13 cellular contexts compared by ENCODE assay signal in the genomic region with DNA sequence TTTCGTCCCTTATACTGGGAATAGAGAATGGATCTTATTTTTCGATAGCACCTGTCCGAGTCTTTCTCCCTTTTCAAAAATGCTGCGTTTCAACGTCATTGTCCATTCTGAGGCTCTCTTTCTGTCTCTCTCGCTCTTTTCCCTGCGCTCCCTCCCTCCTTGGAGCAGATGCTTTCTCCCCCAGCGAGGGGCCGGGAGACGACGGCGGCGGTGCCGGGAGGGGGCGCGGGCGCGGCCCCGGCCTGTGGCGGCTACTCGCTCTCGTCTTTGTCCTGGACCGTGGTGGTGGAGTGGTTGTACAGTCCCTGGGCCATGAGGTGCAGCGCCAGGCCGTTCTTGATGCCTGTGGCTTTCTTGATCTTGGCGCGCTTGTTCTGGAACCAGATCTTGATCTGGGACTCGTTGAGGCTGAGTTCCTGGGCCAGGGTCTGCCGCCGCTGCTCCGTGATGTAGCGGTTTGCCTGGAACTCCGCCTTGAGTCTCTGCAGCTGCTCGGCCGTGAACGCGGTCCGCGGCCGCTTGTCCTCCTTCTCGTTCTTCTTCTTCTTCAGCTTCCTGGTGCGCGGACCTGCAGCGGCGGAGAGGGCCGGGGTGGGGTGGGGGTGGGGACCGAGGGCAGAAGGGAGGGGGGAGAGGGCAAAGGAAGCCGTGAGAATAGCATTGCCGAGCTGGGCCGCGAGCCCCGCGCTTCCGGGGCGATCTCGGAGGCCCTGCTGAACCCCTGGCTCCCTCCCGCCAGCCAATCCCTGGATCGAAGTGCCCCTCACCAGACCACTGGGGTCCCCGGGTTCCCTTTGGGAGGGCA. TPM values are rescaled to one million over a fixed set of nuclear protein-coding genes. Genes with fewer than 3 reads are reported as not detected.
DNase-seq lines count a peak whose midpoint lies in the region; ATAC-seq and TF ChIP-seq lines count a peak whose summit lies in the region.
"Had no signal": no experiment of that assay in that cellular context is flagged by ENCODE, and none has a peak within 500 bp of the region (broad histone marks: within the 10 kb centered on the region; RNA-seq: fewer than 3 reads in every experiment).

No MANE protein-coding gene starts in this region.

- H3K4me3 Mint-ChIP-seq in endodermal cell (peak overlapping the region; percentile 44), neural crest cell (peak overlapping the region; percentile 89)

- DNase-seq in AG10803 (ENCODE audit: low read depth) (no peak), endodermal cell (peak; percentile 79), neural crest cell (ENCODE audit: low read depth, low spot score) (peak; percentile 35), SKM-1 (lab: John Stamatoyannopoulos, UW; ENCODE audit: unreplicated experiment) (no peak), ecto neural progenitor cell (ENCODE audit: low spot score) (no peak)
- DNase-seq: DMS153, MV-4-11, testis had no signal

- H3K9me3 ChIP-seq in HUES48 (ENCODE audit: control insufficient read depth, insufficient read depth, low read length), result no peaks in the 10 kb centered on the region
- no peaks in the 10 kb centered on the region for H3K9me3 ChIP-seq in endodermal cell (ENCODE audit: control insufficient read depth, low read length)
- H3K9me3 ChIP-seq: testis had no signal

- no peaks in the 10 kb centered on the region for H3K9me3 Mint-ChIP-seq in endodermal cell
- no peaks in the 10 kb centered on the region for H3K9me3 Mint-ChIP-seq in neural crest cell

- H3K27ac Mint-ChIP-seq in endodermal cell (no peak overlapping the region), neural crest cell (ENCODE audit: unreplicated experiment) (peak overlapping the region; percentile 48)

- H3K27me3 Mint-ChIP-seq in endodermal cell (ENCODE audit: insufficient read depth) (peaks cover 96% of the 10 kb centered on the region), neural crest cell (ENCODE audit: low read depth) (peaks cover 97% of the 10 kb centered on the region)

- peak overlapping the region; percentile 71 for H3K4me3 ChIP-seq in AG10803 (ENCODE audit: low read length)
- peak overlapping the region; percentile 51 for H3K4me3 ChIP-seq in HUES48 (ENCODE audit: low read depth, low read length)
- H3K4me3 ChIP-seq in endodermal cell (ENCODE audit: low read length), result peak overlapping the region; percentile 57
- H3K4me3 ChIP-seq: testis had no signal

- no peak overlapping the region for H3K27ac ChIP-seq in HUES48 (ENCODE audit: low read depth, low read length)
- H3K27ac ChIP-seq in endodermal cell (ENCODE audit: low read depth, low read length), result no peak overlapping the region
- H3K27ac ChIP-seq: testis had no signal

- H3K4me1 Mint-ChIP-seq in endodermal cell (peaks cover 24% of the 10 kb centered on the region), neural crest cell (peaks cover 27% of the 10 kb centered on the region)

- TF ChIP-seq CTCF in AG10803 (conservative IDR thresholded peaks at IDR 0.05; ENCODE audit: low read length), result no peak
- TF ChIP-seq CTCF in endodermal cell (conservative IDR thresholded peaks at IDR 0.05), result peak; percentile 26
- no peak for TF ChIP-seq CTCF in neural crest cell (conservative IDR thresholded peaks at IDR 0.05)

- 0 to 2% methylated on average over 12 to 54 of the region's 59 CpGs for WGBS in endodermal cell (ENCODE audit: insufficient coverage in 1 of 2, insufficient read length in 1 of 2), 2 experiments

- H3K27me3 ChIP-seq in HUES48 (ENCODE audit: control insufficient read depth, insufficient read depth, low read length), result peaks cover 100% of the 10 kb centered on the region
- peaks cover 98% of the 10 kb centered on the region for H3K27me3 ChIP-seq in endodermal cell (ENCODE audit: control insufficient read depth, insufficient read depth, low read length, poor library complexity, severe bottlenecking)

- no peak overlapping the region for H3K9ac ChIP-seq in HUES48 (ENCODE audit: low read depth, low read length)
- no peak overlapping the region for H3K9ac ChIP-seq in endodermal cell (ENCODE audit: extremely low read depth, low read length, poor library complexity, severe bottlenecking)

- ATAC-seq in HG03520 (IDR thresholded peaks at IDR 0.05; ENCODE audit: unreplicated experiment) (no peak), GM21515 (IDR thresholded peaks at IDR 0.05; ENCODE audit: unreplicated experiment) (no peak)
- ATAC-seq: activated CD4-positive, CD25-positive, alpha-beta regulatory T cell treated with anti-CD3 and anti-CD28 coated beads, Interleukin-2, amount 50 U/mL, for 24 hours had no signal

- no peaks in the 10 kb centered on the region for H3K36me3 Mint-ChIP-seq in endodermal cell (ENCODE audit: low read depth)
- H3K36me3 Mint-ChIP-seq in neural crest cell (ENCODE audit: low read depth), result peaks cover 4% of the 10 kb centered on the region

- H3K36me3 ChIP-seq in HUES48 (ENCODE audit: control insufficient read depth, insufficient read depth, low read length) (no peaks in the 10 kb centered on the region), endodermal cell (ENCODE audit: control insufficient read depth, insufficient read depth, low read length) (no peaks in the 10 kb centered on the region)

- H3K4me1 ChIP-seq in HUES48 (ENCODE audit: control insufficient read depth, insufficient read depth, low read length), result peaks cover 29% of the 10 kb centered on the region
- H3K4me1 ChIP-seq in endodermal cell (ENCODE audit: control insufficient read depth, insufficient read depth, low read length), result peaks cover 10% of the 10 kb centered on the region
- H3K4me1 ChIP-seq: testis had no signal

RNA-seq across cellular contexts. Expression of a gene that starts 4.6 kb away (rescaled TPM):
- total RNA-seq in endodermal cell (not detected), neural crest cell (12.6 and 13.9 TPM in 2 replicates)
- 0.39 TPM for polyA plus RNA-seq in endodermal cell (2013, experiment 1 of 2)
- 0.54 TPM for polyA plus RNA-seq in endodermal cell (2013, experiment 2 of 2)
- total RNA-seq: OCI-LY7 had no signal

Comparison
In these comparisons a context has a peak if more than half of its experiments do, and no peak if none do; other contexts are left out.
1. DNase-seq: peak in endodermal cell (single experiment) and neural crest cell (single experiment); none in AG10803 (single experiment), SKM-1 (single experiment) and ecto neural progenitor cell (single experiment).
2. RNA of a gene that starts 4.6 kb away (total RNA-seq): 12.6 to 13.9 TPM in neural crest cell; not detected in endodermal cell; every median in the first group is over 10 times any median in the second.
3. Peak in every context shown above with its lines, with median percentiles within 50 percentile points of each other: H3K4me3 ChIP-seq.